ENCODE assay signal across 9 cellular contexts in genomic region chr1:38152351-38153082, GRCh38.
DNase-seq lines count a peak whose midpoint lies in the region; ATAC-seq, FAIRE-seq and TF ChIP-seq lines count a peak whose summit lies in the region.
"Had no signal": no experiment of that assay in that cellular context is flagged by ENCODE, and none has a peak within 500 bp of the region (broad histone marks: within the 10 kb centered on the region; RNA-seq: fewer than 3 reads in every experiment).

No MANE protein-coding gene starts in this region.

- H3K4me1 ChIP-seq in BLaER1 = peaks cover 38% of the 10 kb centered on the region

- H3K9me3 Mint-ChIP-seq in HFFc6 = no peaks in the 10 kb centered on the region

- H3K36me3 Mint-ChIP-seq in HFFc6 (ENCODE audit: low read depth) = no peaks in the 10 kb centered on the region

- FAIRE-seq in D721Med (lab: Jason Lieb, UNC) = no peak

- H4K20me1 ChIP-seq in BLaER1 = no peaks in the 10 kb centered on the region

- 0 out of 2 replicates have a peak, but pooled peaks cover under 1% of the 10 kb centered on the region for H3K9me3 ChIP-seq in BLaER1

- H3K27ac Mint-ChIP-seq in HFFc6 = no peak overlapping the region

- no peak overlapping the region for H3K4me3 ChIP-seq in BLaER1
- no peak overlapping the region for H3K4me3 ChIP-seq in epithelial cell of proximal tubule (ENCODE audit: low read depth, low read length)
- H3K4me3 ChIP-seq: skin epidermis had no signal

- no peaks in the 10 kb centered on the region for H3K4me1 Mint-ChIP-seq in HFFc6 (ENCODE audit: low read depth)

- H3K27me3 Mint-ChIP-seq in HFFc6 (ENCODE audit: insufficient read depth) = peaks cover 22% of the 10 kb centered on the region

- H3K27ac ChIP-seq in BLaER1 = no peak overlapping the region
- H3K27ac ChIP-seq: skin epidermis had no signal

- no peaks in the 10 kb centered on the region for H3K27me3 ChIP-seq in BLaER1

- no peak overlapping the region for H3K9ac ChIP-seq in BLaER1

- TF ChIP-seq CTCF in HFFc6 (IDR thresholded peaks at IDR 0.05) = 0 out of 2 replicates have a peak, but pooled peaks have one; percentile 19
- TF ChIP-seq CTCF in epithelial cell of proximal tubule (conservative IDR thresholded peaks at IDR 0.05; ENCODE audit: low read depth, low read length) = peak; percentile 55
- no peak for TF ChIP-seq CTCF in D721Med (IDR thresholded peaks at IDR 0.05; ENCODE audit: insufficient read depth, missing control alignments)

- H3K4me3 Mint-ChIP-seq in HFFc6 = no peak overlapping the region

- ATAC-seq in GM21447 (IDR thresholded peaks at IDR 0.05; ENCODE audit: unreplicated experiment) (no peak), GM21526 (IDR thresholded peaks at IDR 0.05; ENCODE audit: low FRiP score, unreplicated experiment) (no peak)

- H3K4me2 ChIP-seq in BLaER1 = peak overlapping the region; percentile 71

- H3K36me3 ChIP-seq in BLaER1 = no peaks in the 10 kb centered on the region

- no peak for DNase-seq in HFFc6
- DNase-seq in NCI-H2171 treated with DMSO at 0.1 percent for 48 hours (lab: John Stamatoyannopoulos, UW) = peak; percentile 82
- DNase-seq in epithelial cell of proximal tubule (ENCODE audit: low read depth) = peak; percentile 30
- DNase-seq in D721Med (ENCODE audit: insufficient read length, low spot score) = no peak
- no peak for DNase-seq in stimulated activated CD4-positive, alpha-beta T cell treated with anti-CD3 and anti-CD28 coated beads, Interleukin-15, amount 100 ng/mL, for 24 hours

Comparison
In these comparisons a context has a peak if more than half of its experiments do, and no peak if none do; other contexts are left out.
1. DNase-seq: peak in NCI-H2171 treated with DMSO at 0.1 percent for 48 hours (single experiment) and epithelial cell of proximal tubule (single experiment); none in HFFc6 (single experiment), D721Med (single experiment) and stimulated activated CD4-positive, alpha-beta T cell treated with anti-CD3 and anti-CD28 coated beads, Interleukin-15, amount 100 ng/mL, for 24 hours (single experiment).